ENCODE assay signal across 1 cellular context in genomic region chrX:23505531-23506303, GRCh38.
TF ChIP-seq lines count a peak whose summit lies in the region.

No MANE protein-coding gene starts in this region.

TF ChIP-seq in HepG2, 621 proteins besides CTCF, POLR2A, EP300 and RAD21:
- TF ChIP-seq, protein P1, sequence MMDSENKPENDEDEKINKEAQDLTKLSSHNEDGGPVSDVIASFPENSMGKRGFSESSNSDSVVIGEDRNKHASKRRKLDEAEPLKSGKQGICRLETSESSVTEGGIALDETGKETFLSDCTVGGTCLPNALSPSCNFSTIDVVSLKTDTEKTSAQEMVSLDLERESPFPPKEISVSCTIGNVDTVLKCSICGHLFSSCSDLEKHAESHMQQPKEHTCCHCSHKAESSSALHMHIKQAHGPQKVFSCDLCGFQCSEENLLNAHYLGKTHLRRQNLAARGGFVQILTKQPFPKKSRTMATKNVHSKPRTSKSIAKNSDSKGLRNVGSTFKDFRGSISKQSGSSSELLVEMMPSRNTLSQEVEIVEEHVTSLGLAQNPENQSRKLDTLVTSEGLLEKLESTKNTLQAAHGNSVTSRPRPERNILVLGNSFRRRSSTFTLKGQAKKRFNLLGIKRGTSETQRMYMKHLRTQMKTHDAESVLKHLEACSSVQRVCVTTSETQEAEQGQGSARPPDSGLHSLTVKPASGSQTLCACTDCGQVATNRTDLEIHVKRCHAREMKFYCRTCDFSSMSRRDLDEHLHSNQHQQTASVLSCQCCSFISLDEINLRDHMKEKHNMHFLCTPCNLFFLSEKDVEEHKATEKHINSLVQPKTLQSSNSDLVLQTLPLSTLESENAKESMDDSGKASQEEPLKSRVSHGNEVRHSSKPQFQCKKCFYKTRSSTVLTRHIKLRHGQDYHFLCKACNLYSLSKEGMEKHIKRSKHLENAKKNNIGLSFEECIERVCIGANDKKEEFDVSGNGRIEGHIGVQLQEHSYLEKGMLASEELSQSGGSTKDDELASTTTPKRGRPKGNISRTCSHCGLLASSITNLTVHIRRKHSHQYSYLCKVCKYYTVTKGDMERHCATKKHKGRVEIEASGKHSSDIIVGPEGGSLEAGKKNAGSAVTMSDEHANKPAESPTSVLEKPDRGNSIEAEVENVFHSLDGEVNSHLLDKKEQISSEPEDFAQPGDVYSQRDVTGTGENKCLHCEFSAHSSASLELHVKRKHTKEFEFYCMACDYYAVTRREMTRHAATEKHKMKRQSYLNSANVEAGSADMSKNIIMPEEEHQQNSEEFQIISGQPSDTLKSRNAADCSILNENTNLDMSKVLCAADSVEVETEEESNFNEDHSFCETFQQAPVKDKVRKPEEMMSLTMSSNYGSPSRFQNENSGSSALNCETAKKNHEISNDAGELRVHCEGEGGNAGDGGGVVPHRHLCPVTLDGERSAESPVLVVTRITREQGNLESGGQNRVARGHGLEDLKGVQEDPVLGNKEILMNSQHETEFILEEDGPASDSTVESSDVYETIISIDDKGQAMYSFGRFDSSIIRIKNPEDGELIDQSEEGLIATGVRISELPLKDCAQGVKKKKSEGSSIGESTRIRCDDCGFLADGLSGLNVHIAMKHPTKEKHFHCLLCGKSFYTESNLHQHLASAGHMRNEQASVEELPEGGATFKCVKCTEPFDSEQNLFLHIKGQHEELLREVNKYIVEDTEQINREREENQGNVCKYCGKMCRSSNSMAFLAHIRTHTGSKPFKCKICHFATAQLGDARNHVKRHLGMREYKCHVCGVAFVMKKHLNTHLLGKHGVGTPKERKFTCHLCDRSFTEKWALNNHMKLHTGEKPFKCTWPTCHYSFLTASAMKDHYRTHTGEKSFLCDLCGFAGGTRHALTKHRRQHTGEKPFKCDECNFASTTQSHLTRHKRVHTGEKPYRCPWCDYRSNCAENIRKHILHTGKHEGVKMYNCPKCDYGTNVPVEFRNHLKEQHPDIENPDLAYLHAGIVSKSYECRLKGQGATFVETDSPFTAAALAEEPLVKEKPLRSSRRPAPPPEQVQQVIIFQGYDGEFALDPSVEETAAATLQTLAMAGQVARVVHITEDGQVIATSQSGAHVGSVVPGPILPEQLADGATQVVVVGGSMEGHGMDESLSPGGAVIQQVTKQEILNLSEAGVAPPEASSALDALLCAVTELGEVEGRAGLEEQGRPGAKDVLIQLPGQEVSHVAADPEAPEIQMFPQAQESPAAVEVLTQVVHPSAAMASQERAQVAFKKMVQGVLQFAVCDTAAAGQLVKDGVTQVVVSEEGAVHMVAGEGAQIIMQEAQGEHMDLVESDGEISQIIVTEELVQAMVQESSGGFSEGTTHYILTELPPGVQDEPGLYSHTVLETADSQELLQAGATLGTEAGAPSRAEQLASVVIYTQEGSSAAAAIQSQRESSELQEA (CRISPR knock-in tag; IDR thresholded peaks at IDR 0.05; ENCODE audit: not compliant biosample characterization), result no peak
- TF ChIP-seq ATAD3A (CRISPR knock-in tag; IDR thresholded peaks at IDR 0.05) (no peak), ERF (CRISPR knock-in tag; IDR thresholded peaks at IDR 0.05) (no peak), ZNF768 (CRISPR knock-in tag; IDR thresholded peaks at IDR 0.05) (peak; percentile 69; the same call in 1 of the 2 replicates), HMG20B (CRISPR knock-in tag; conservative IDR thresholded peaks at IDR 0.05) (no peak), NCOA1 (CRISPR knock-in tag; IDR thresholded peaks at IDR 0.05) (no peak), PATZ1 (CRISPR knock-in tag; IDR thresholded peaks at IDR 0.05) (no peak)
- TF ChIP-seq, protein P2, sequence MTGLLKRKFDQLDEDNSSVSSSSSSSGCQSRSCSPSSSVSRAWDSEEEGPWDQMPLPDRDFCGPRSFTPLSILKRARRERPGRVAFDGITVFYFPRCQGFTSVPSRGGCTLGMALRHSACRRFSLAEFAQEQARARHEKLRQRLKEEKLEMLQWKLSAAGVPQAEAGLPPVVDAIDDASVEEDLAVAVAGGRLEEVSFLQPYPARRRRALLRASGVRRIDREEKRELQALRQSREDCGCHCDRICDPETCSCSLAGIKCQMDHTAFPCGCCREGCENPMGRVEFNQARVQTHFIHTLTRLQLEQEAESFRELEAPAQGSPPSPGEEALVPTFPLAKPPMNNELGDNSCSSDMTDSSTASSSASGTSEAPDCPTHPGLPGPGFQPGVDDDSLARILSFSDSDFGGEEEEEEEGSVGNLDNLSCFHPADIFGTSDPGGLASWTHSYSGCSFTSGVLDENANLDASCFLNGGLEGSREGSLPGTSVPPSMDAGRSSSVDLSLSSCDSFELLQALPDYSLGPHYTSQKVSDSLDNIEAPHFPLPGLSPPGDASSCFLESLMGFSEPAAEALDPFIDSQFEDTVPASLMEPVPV (CRISPR knock-in tag; IDR thresholded peaks at IDR 0.05), result no peak
TF ChIP-seq in HepG2: peak in this region for 1.
